In genomic region chr3:104604326-104605010, GRCh38 we compare ENCODE assay signal across 8 cellular contexts.
DNase-seq lines count a peak whose midpoint lies in the region; ATAC-seq and TF ChIP-seq lines count a peak whose summit lies in the region.

No MANE protein-coding gene starts in this region.

- H3K27me3 Mint-ChIP-seq in nephron progenitor cell (ENCODE audit: low read depth, poor library complexity) = no peaks in the 10 kb centered on the region

- no peak for TF ChIP-seq CTCF in RWPE1 (conservative IDR thresholded peaks at IDR 0.05; ENCODE audit: low read depth)
- TF ChIP-seq CTCF in foreskin keratinocyte (conservative IDR thresholded peaks at IDR 0.05) = peak; percentile 58
- TF ChIP-seq CTCF in nephron progenitor cell (IDR thresholded peaks at IDR 0.05) = no peak

- H3K27ac Mint-ChIP-seq in nephron progenitor cell = no peak overlapping the region

- no peaks in the 10 kb centered on the region for H3K27me3 ChIP-seq in foreskin keratinocyte

- H3K9me3 Mint-ChIP-seq in nephron progenitor cell = peaks cover 17% of the 10 kb centered on the region

- no peak overlapping the region for H3K4me3 Mint-ChIP-seq in nephron progenitor cell

- H3K4me1 Mint-ChIP-seq in nephron progenitor cell = peaks cover 9% of the 10 kb centered on the region

- H3K27ac ChIP-seq in RWPE1 (no peak overlapping the region), foreskin keratinocyte (no peak overlapping the region)

- intact Hi-C loops in Right ventricle myocardium superior (cut with DNase I) = no loop called here

- H3K4me1 ChIP-seq in foreskin keratinocyte = no peaks in the 10 kb centered on the region

- peak; percentile 11 for DNase-seq in A172 (ENCODE audit: low spot score)
- DNase-seq in HCEC 1CT = peak; percentile 52
- peak; percentile 16 for DNase-seq in RWPE1 (ENCODE audit: low spot score)
- DNase-seq in foreskin keratinocyte = peak in 1 of 2 donors; percentile 49
- DNase-seq in C1 segment of cervical spinal cord (lab: John Stamatoyannopoulos, UW) = no peak
- no peak for DNase-seq in RPMI8226
- no peak for DNase-seq in Right ventricle myocardium superior
- DNase-seq in nephron progenitor cell = no peak

- POLR2A ChIA-PET in RWPE1 (lab: Yijun Ruan, JAX; ENCODE audit: low non-redundant PET) = no interaction called here

- CTCF ChIA-PET in RWPE1 (lab: Yijun Ruan, JAX) = interaction anchor here (0.6 to 0.7 kb wide), 3 partner anchors 119 to 1038 kb away, joined by 3 to 4 read pairs (median 3); no protein-coding TSS in a partner anchor

- peak; percentile 64 for ATAC-seq in foreskin keratinocyte
- no peak for ATAC-seq in Right ventricle myocardium superior (ENCODE audit: poor library complexity)

- no peaks in the 10 kb centered on the region for H3K36me3 Mint-ChIP-seq in nephron progenitor cell (ENCODE audit: low read depth)

Comparison
In these comparisons a context has a peak if more than half of its experiments do, and no peak if none do; other contexts are left out.
1. DNase-seq: peak in A172 (single experiment), HCEC 1CT (single experiment) and RWPE1 (single experiment); none in C1 segment of cervical spinal cord (0 of 14), RPMI8226 (single experiment), Right ventricle myocardium superior (single experiment) and nephron progenitor cell (single experiment).